Comparison of ENCODE assay signal across 17 cellular contexts in the genomic region with DNA sequence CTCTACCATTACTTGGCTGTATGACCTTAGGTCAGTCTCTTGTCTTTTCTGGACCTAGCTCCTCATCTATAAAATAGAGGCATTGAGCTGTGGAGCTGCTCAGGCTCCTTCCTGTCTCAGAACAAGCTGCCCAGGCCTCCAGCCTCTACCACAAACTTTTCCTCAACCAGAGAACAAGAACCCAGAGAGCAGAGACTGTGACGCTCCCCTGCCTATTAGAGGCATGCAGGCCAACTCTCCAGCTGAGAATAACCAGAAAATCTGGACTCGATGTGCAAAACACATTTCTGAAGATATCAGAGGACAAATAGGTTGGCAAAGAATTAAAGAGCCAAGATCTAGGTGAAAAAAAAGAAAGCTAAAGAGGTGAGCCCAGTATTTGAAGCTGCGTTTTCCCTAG. TPM values are rescaled to one million over a fixed set of nuclear protein-coding genes. Genes with fewer than 3 reads are reported as not detected.
DNase-seq lines count a peak whose midpoint lies in the region; ATAC-seq and TF ChIP-seq lines count a peak whose summit lies in the region.
"Had no signal": no experiment of that assay in that cellular context is flagged by ENCODE, and none has a peak within 500 bp of the region (broad histone marks: within the 10 kb centered on the region; RNA-seq: fewer than 3 reads in every experiment).

No MANE protein-coding gene starts in this region.

- H3K27me3 Mint-ChIP-seq in activated CD4-positive, alpha-beta T cell treated with anti-CD3 and anti-CD28 coated beads, Interleukin-2, amount 10 ng/mL, durations not matched to agents 24 days and 14 days: no peaks in the 10 kb centered on the region
- no peaks in the 10 kb centered on the region for H3K27me3 Mint-ChIP-seq in chondrocyte (ENCODE audit: low read depth)
- no peaks in the 10 kb centered on the region for H3K27me3 Mint-ChIP-seq in natural killer cell treated with Interleukin-12 subunit alpha and Interleukin-12 subunit beta and Interleukin-15 and Interleukin-18, amount 100 ng/mL, for 72 hours

- intact Hi-C loops in activated CD4-positive, alpha-beta T cell treated with anti-CD3 and anti-CD28 coated beads, Interleukin-2, amount 10 ng/mL, durations not matched to agents 24 days and 14 days (cut with micrococcal nuclease): no loop called here
- intact Hi-C loops in PC-9 (cut with micrococcal nuclease; ENCODE audit: unreplicated experiment) (no loop called here), gastrocnemius medialis (cut with DNase I; ENCODE audit: low total_unique reads) (no loop called here)

- no peaks in the 10 kb centered on the region for H3K9me2 ChIP-seq in PC-9 (ENCODE audit: insufficient read depth)
- H3K9me2 ChIP-seq: SK-N-SH had no signal

- peak overlapping the region; percentile 12; the same call in 1 of the 2 replicates for H3K27ac ChIP-seq in PC-9
- peak overlapping the region; percentile 7 to 92 (median 48) for H3K27ac ChIP-seq in gastrocnemius medialis
- H3K27ac ChIP-seq: lower lobe of right lung, neural progenitor cell had no signal

- H3K9me3 ChIP-seq in PC-9 (ENCODE audit: insufficient read depth, low read depth) (no peaks in the 10 kb centered on the region), gastrocnemius medialis (no peaks in the 10 kb centered on the region)
- H3K9me3 ChIP-seq: lower lobe of right lung, right atrium auricular region, SK-N-SH, tibial artery had no signal

- no peak for TF ChIP-seq POLR2A in gastrocnemius medialis (IDR thresholded peaks at IDR 0.05)

- TF ChIP-seq CTCF in PC-9 (conservative IDR thresholded peaks at IDR 0.05): no peak
- TF ChIP-seq CTCF in chondrocyte (IDR thresholded peaks at IDR 0.05): no peak
- TF ChIP-seq CTCF in gastrocnemius medialis (IDR thresholded peaks at IDR 0.05 in 4 of 5, conservative IDR thresholded peaks at IDR 0.05 in 1 of 5): no peak

- H3K9me3 Mint-ChIP-seq in activated CD4-positive, alpha-beta T cell treated with anti-CD3 and anti-CD28 coated beads, Interleukin-2, amount 10 ng/mL, durations not matched to agents 24 days and 14 days: no peaks in the 10 kb centered on the region
- no peaks in the 10 kb centered on the region for H3K9me3 Mint-ChIP-seq in chondrocyte (ENCODE audit: low read depth)
- H3K9me3 Mint-ChIP-seq in natural killer cell treated with Interleukin-12 subunit alpha and Interleukin-12 subunit beta and Interleukin-15 and Interleukin-18, amount 100 ng/mL, for 72 hours: no peaks in the 10 kb centered on the region
- H3K9me3 Mint-ChIP-seq: H9, neural progenitor cell had no signal

- H3F3A ChIP-seq in PC-9 (ENCODE audit: insufficient read depth, low read depth): peaks cover 23% of the 10 kb centered on the region

- H3K4me3 ChIP-seq in PC-9: no peak overlapping the region
- no peak overlapping the region for H3K4me3 ChIP-seq in gastrocnemius medialis
- H3K4me3 ChIP-seq: lower lobe of right lung, neural progenitor cell, right atrium auricular region, tibial artery had no signal

- H3K4me2 ChIP-seq in PC-9: no peak overlapping the region
- H3K4me2 ChIP-seq: neural progenitor cell, SK-N-SH had no signal

- no peaks in the 10 kb centered on the region for H3K27me3 ChIP-seq in PC-9 (ENCODE audit: insufficient read depth, low read depth)
- no peaks in the 10 kb centered on the region for H3K27me3 ChIP-seq in gastrocnemius medialis
- H3K27me3 ChIP-seq: neural progenitor cell, right atrium auricular region, tibial artery had no signal

- in situ Hi-C loops in gastrocnemius medialis (cut with MboI; ENCODE audit: low sequenced_read_pairs in 4 of 4): loop anchor here in 2 of 4 donors (5.0 to 10.0 kb wide), 2 partner anchors 93 to 95 kb away; no protein-coding TSS in a partner anchor

- CTCF ChIA-PET in PC-9 (lab: Charles Lee): no interaction called here

- POLR2A ChIA-PET in PC-9 (lab: Charles Lee; ENCODE audit: unreplicated experiment): interaction anchor here (0.7 to 0.9 kb wide), 2 partner anchors 8 to 28 kb away, joined by 7 to 34 read pairs; a partner anchor contains a TSS

- H3K79me2 ChIP-seq in PC-9 (ENCODE audit: low read depth): peaks cover 34% of the 10 kb centered on the region

- no peak overlapping the region for H3K4me3 Mint-ChIP-seq in activated CD4-positive, alpha-beta T cell treated with anti-CD3 and anti-CD28 coated beads, Interleukin-2, amount 10 ng/mL, durations not matched to agents 24 days and 14 days
- H3K4me3 Mint-ChIP-seq in chondrocyte (ENCODE audit: unreplicated experiment): no peak overlapping the region
- H3K4me3 Mint-ChIP-seq in natural killer cell treated with Interleukin-12 subunit alpha and Interleukin-12 subunit beta and Interleukin-15 and Interleukin-18, amount 100 ng/mL, for 72 hours: no peak overlapping the region
- H3K4me3 Mint-ChIP-seq: H9, neural progenitor cell had no signal

- 0 out of 2 replicates have a peak, but pooled peaks cover 7% of the 10 kb centered on the region for H3K36me3 ChIP-seq in PC-9 (ENCODE audit: low read depth)
- H3K36me3 ChIP-seq in gastrocnemius medialis: peaks cover 0 to 43% of the 10 kb centered on the region in 2 donors
- H3K36me3 ChIP-seq: neural progenitor cell had no signal

- peaks cover 61% of the 10 kb centered on the region for H3K36me3 Mint-ChIP-seq in activated CD4-positive, alpha-beta T cell treated with anti-CD3 and anti-CD28 coated beads, Interleukin-2, amount 10 ng/mL, durations not matched to agents 24 days and 14 days (ENCODE audit: low read depth)
- peaks cover 26% of the 10 kb centered on the region for H3K36me3 Mint-ChIP-seq in chondrocyte (ENCODE audit: low read depth)
- peaks cover 11% of the 10 kb centered on the region for H3K36me3 Mint-ChIP-seq in natural killer cell treated with Interleukin-12 subunit alpha and Interleukin-12 subunit beta and Interleukin-15 and Interleukin-18, amount 100 ng/mL, for 72 hours

- H2AFZ ChIP-seq in PC-9: no peak overlapping the region
- H2AFZ ChIP-seq: neural progenitor cell had no signal

- H3K4me1 ChIP-seq in PC-9 (replicated peaks; ENCODE audit: insufficient read depth) (peaks cover 26% of the 10 kb centered on the region), gastrocnemius medialis (peaks cover 12 to 28% of the 10 kb centered on the region in 2 donors)
- H3K4me1 ChIP-seq: neural progenitor cell had no signal

- H4K20me1 ChIP-seq in PC-9 (ENCODE audit: insufficient read depth): no peaks in the 10 kb centered on the region; the same call in 1 of the 2 replicates

- no TSS peak for BruUV-seq in PC-9 (replicated peaks; lab: Mats Ljungman, UMichigan)

- H3K4me1 Mint-ChIP-seq in activated CD4-positive, alpha-beta T cell treated with anti-CD3 and anti-CD28 coated beads, Interleukin-2, amount 10 ng/mL, durations not matched to agents 24 days and 14 days: peaks cover 29% of the 10 kb centered on the region
- peaks cover 22% of the 10 kb centered on the region for H3K4me1 Mint-ChIP-seq in chondrocyte (ENCODE audit: low read depth)
- peaks cover 22 to 24% of the 10 kb centered on the region in 2 donors for H3K4me1 Mint-ChIP-seq in natural killer cell treated with Interleukin-12 subunit alpha and Interleukin-12 subunit beta and Interleukin-15 and Interleukin-18, amount 100 ng/mL, for 72 hours (ENCODE audit: low read depth in 2 of 2)

- DNase-seq in activated CD4-positive, alpha-beta T cell treated with anti-CD3 and anti-CD28 coated beads, Interleukin-2, amount 10 ng/mL, durations not matched to agents 24 days and 14 days: no peak
- no peak for DNase-seq in activated CD4-positive, alpha-beta T cell treated with anti-CD3 and anti-CD28 coated beads, Interleukin-2, amount 50 U/mL, for 48 hours
- DNase-seq in PC-9: no peak
- DNase-seq in chondrocyte (ENCODE audit: low spot score): peak; percentile 15
- DNase-seq in gastrocnemius medialis: no peak
- DNase-seq in DMS53 (lab: John Stamatoyannopoulos, UW): no peak
- DNase-seq in natural killer cell treated with Interleukin-12 subunit alpha and Interleukin-12 subunit beta and Interleukin-15 and Interleukin-18, amount 100 ng/mL, for 72 hours (ENCODE audit: low spot score): no peak
- no peak for DNase-seq in anterior cingulate cortex (lab: John Stamatoyannopoulos, UW)
- DNase-seq: amygdala, H9, lower lobe of right lung, NCI-H187 treated with DMSO at 0.1 percent for 48 hours, NCI-H510A, SK-N-SH had no signal

- peak overlapping the region; percentile 57 for H3K27ac Mint-ChIP-seq in activated CD4-positive, alpha-beta T cell treated with anti-CD3 and anti-CD28 coated beads, Interleukin-2, amount 10 ng/mL, durations not matched to agents 24 days and 14 days
- no peak overlapping the region for H3K27ac Mint-ChIP-seq in chondrocyte (ENCODE audit: unreplicated experiment)
- peak overlapping the region in 1 of 2 donors; percentile 66 for H3K27ac Mint-ChIP-seq in natural killer cell treated with Interleukin-12 subunit alpha and Interleukin-12 subunit beta and Interleukin-15 and Interleukin-18, amount 100 ng/mL, for 72 hours
- H3K27ac Mint-ChIP-seq: neural progenitor cell had no signal

- ATAC-seq in gastrocnemius medialis: no peak
- no peak for ATAC-seq in natural killer cell treated with Interleukin-12 subunit alpha and Interleukin-12 subunit beta and Interleukin-15 and Interleukin-18, amount 100 ng/mL, for 72 hours
- ATAC-seq: lower lobe of right lung had no signal

RNA-seq across cellular contexts. Expression of a gene that starts 17.8 kb away (rescaled TPM):
- 29.7 and 30.4 TPM in 2 replicates for total RNA-seq in activated CD4-positive, alpha-beta T cell treated with anti-CD3 and anti-CD28 coated beads, Interleukin-2, amount 10 ng/mL, durations not matched to agents 24 days and 14 days
- total RNA-seq in PC-9 (2021): 13.6 and 16.8 TPM in 2 replicates
- 72.0 to 85.2 TPM (median 72.1 TPM) in 3 replicates for total RNA-seq in chondrocyte
- total RNA-seq in gastrocnemius medialis: 10 to 100 TPM in 1 of 4 donors, 1 to 10 TPM in 3; 7.6 to 18.5 (median 8.8) TPM
- 10 to 100 TPM; 18.9 to 32.2 TPM for total RNA-seq in natural killer cell treated with Interleukin-12 subunit alpha and Interleukin-12 subunit beta and Interleukin-15 and Interleukin-18, amount 100 ng/mL, for 72 hours
